32 cellular contexts compared by ENCODE assay signal in genomic region chr1:95575291-95575690, GRCh38.
"Had no signal": no experiment of that assay in that cellular context is flagged by ENCODE, and none has a peak within 500 bp of the region (broad histone marks: within the 10 kb centered on the region; RNA-seq: fewer than 3 reads in every experiment).

No MANE protein-coding gene starts in this region.

- H3K9me3 ChIP-seq: adrenal gland, ascending aorta, body of pancreas, breast epithelium had no signal

- DNase-seq: activated effector memory CD4-positive, alpha-beta T cell treated with anti-CD3 and anti-CD28 coated beads, Interleukin-2, amount 50 U/mL, for 16 hours; activated effector memory CD4-positive, alpha-beta T cell treated with Interleukin-2 at 50 U/mL for 16 hours; activated gamma-delta T cell; activated gamma-delta T cell treated with Interleukin-2 at 50 U/mL for 16 hours; activated naive CD4-positive, alpha-beta T cell; activated naive CD4-positive, alpha-beta T cell treated with anti-CD3 and anti-CD28 coated beads for 36 hours; activated naive CD4-positive, alpha-beta T cell treated with anti-CD3 and anti-CD28 coated beads, Interleukin-2, amount 10 ng/mL, durations not matched to agents 7 days and 5 days; activated naive CD4-positive, alpha-beta T cell treated with anti-CD3 and anti-CD28 coated beads, Interleukin-2, amount 50 U/mL, for 16 hours; activated naive CD4-positive, alpha-beta T cell treated with Interleukin-2 at 50 U/mL for 16 hours; activated naive CD8-positive, alpha-beta T cell treated with anti-CD3 and anti-CD28 coated beads for 36 hours; activated naive CD8-positive, alpha-beta T cell treated with anti-CD3 and anti-CD28 coated beads, Interleukin-2, amount 10 ng/mL, durations not matched to agents 7 days and 5 days; activated naive CD8-positive, alpha-beta T cell treated with anti-CD3 and anti-CD28 coated beads, Interleukin-2, amount 50 U/mL, for 24 hours; activated T-cell treated with anti-CD3 and anti-CD28 coated beads, Interleukin-2, amount 50 U/mL, for 1 hour; activated T-cell treated with anti-CD3 and anti-CD28 coated beads, Interleukin-2, amount 50 U/mL, for 24 hours; activated T-cell treated with anti-CD3 and anti-CD28 coated beads, Interleukin-2, amount 50 U/mL, for 4 hours; activated T-cell treated with anti-CD3 and anti-CD28 coated beads, Interleukin-2, amount 50 U/mL, for 48 hours; activated T-cell treated with anti-CD3 and anti-CD28 coated beads, Interleukin-2, amount 50 U/mL, for 72 hours; adrenal gland; amniotic stem cell; amygdala; anterior cingulate cortex; aorta; body of pancreas; brain microvascular endothelial cell; caudate nucleus; central memory CD4-positive, alpha-beta T cell; cerebellar nuclear complex had no signal

- H3K27ac ChIP-seq: adrenal gland, ascending aorta, body of pancreas, brain microvascular endothelial cell, breast epithelium, cardiac muscle cell had no signal

- ATAC-seq: activated naive CD4-positive, alpha-beta T cell treated with anti-CD3 and anti-CD28 coated beads, Interleukin-2, amount 50 U/mL, for 72 hours; activated naive CD8-positive, alpha-beta T cell treated with anti-CD3 and anti-CD28 coated beads, Interleukin-2, amount 50 U/mL, for 24 hours; activated T-cell treated with anti-CD3 and anti-CD28 coated beads, Interleukin-2, amount 50 U/mL, for 4 hours; activated T-cell treated with anti-CD3 and anti-CD28 coated beads, Interleukin-2, amount 50 U/mL, for 72 hours; activated T-helper 17 cell treated with anti-CD3 and anti-CD28 coated beads, Interleukin-2, amount 50 U/mL, for 72 hours; body of pancreas had no signal

- H3K27me3 ChIP-seq: adrenal gland, ascending aorta, body of pancreas, brain microvascular endothelial cell, breast epithelium, cardiac muscle cell had no signal

- H3K36me3 ChIP-seq: adrenal gland, ascending aorta, brain microvascular endothelial cell, breast epithelium, cardiac muscle cell had no signal

- H3K4me3 ChIP-seq: adrenal gland, ascending aorta, body of pancreas, breast epithelium, cardiac muscle cell had no signal

- H3K4me1 ChIP-seq: adrenal gland, ascending aorta, body of pancreas, breast epithelium had no signal
